Comparison of ENCODE assay signal across 8 cellular contexts in the genomic region with DNA sequence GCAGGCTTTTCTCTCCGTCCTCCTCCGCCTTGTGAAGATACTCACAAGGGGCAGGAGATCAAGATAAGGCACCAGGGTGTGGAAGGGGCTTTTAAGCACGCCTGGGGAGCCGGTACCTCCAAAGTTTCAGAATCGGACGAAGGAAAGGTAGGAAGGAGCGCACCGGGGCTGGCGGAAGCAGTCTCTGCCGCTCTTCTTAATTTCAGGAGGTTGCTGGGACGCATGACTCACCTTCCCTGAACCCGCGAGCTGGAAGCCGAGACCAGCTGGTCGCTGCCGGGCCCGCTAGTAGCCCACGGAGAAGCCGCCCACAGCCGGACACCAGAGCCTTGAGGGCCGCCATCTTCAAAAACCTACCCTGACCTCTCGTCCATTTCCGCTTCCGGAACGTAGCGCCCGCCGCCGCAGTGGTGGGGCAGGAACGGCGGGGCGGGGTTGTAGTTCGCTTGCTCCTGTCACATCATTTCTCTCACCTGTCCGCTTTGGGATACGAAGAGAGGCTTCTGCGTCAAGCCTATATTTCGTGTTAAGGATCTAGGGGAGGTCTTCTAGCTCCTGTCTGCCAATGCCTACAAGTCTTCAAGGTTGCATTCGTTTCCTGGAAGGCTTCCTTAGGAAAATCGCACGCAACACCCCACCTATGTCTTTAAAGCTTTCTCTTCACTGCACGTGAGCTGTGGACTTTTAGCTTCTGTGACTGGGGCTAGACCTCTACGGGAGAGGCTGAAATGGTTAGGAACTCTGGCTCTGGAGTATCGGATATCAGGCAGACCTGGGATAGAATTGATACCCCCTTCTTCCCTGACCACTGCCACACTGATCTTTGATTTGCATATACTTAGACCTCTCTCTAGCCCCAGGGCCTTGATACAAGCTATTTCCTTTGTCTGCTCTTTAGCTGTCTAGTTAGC. TPM values are rescaled to one million over a fixed set of nuclear protein-coding genes. Genes with fewer than 3 reads are reported as not detected.
DNase-seq lines count a peak whose midpoint lies in the region; ATAC-seq and TF ChIP-seq lines count a peak whose summit lies in the region.

A gene (minus strand): TSS at position 355 of the 911 bp plus-strand sequence. CDS start 12 bp downstream, at position 343.

- H3K27ac Mint-ChIP-seq in activated T-cell treated with anti-CD3 and anti-CD28 coated beads, Interleukin-2, amount 50 U/mL, for 24 hours, result peak within 1 kb of the TSS; percentile 95

- peak within 1 kb of the TSS; percentile 92 for H3K9ac ChIP-seq in HUES6 (ENCODE audit: low read length)

- H2AFZ ChIP-seq in PC-9, result peak within 1 kb of the TSS; percentile 87

- H3K27ac ChIP-seq in HUES6 (ENCODE audit: low read depth, low read length) (peak within 1 kb of the TSS; percentile 89), PC-9 (peak within 1 kb of the TSS; percentile 69), muscle layer of duodenum (ENCODE audit: low read length) (peak within 1 kb of the TSS; percentile 89)

- H3K4me1 ChIP-seq in HUES6 (ENCODE audit: control insufficient read depth, insufficient read depth, low read length), result peaks cover 6% of the 10 kb centered on the region
- peaks cover 20% of the 10 kb centered on the region for H3K4me1 ChIP-seq in PC-9 (replicated peaks; ENCODE audit: insufficient read depth)
- H3K4me1 ChIP-seq in muscle layer of duodenum (ENCODE audit: control insufficient read depth in 1 of 2, insufficient read depth in 2 of 2, low read length in 2 of 2), result peaks cover 9 to 22% of the 10 kb centered on the region in 2 donors

- no peaks in the 10 kb centered on the region for H4K20me1 ChIP-seq in PC-9 (ENCODE audit: insufficient read depth)

- no peaks in the 10 kb centered on the region for H3K9me3 ChIP-seq in HUES6 (ENCODE audit: control insufficient read depth, insufficient read depth, low read depth, low read length)
- no peaks in the 10 kb centered on the region for H3K9me3 ChIP-seq in PC-9 (ENCODE audit: insufficient read depth, low read depth)
- H3K9me3 ChIP-seq in muscle layer of duodenum (ENCODE audit: control insufficient read depth in 1 of 2, low read length in 2 of 2), result no peaks in the 10 kb centered on the region

- H3K36me3 ChIP-seq in HUES6 (ENCODE audit: control insufficient read depth, insufficient read depth, low read length), result 0 out of 2 replicates have a peak, but pooled peaks cover 5% of the 10 kb centered on the region
- H3K36me3 ChIP-seq in PC-9 (ENCODE audit: low read depth), result no peaks in the 10 kb centered on the region
- H3K36me3 ChIP-seq in muscle layer of duodenum (ENCODE audit: control insufficient read depth in 1 of 2, insufficient read depth in 2 of 2, low read length in 2 of 2), result no peaks in the 10 kb centered on the region

- peak within 1 kb of the TSS; percentile 98 for H3K4me3 Mint-ChIP-seq in activated T-cell treated with anti-CD3 and anti-CD28 coated beads, Interleukin-2, amount 50 U/mL, for 24 hours

- DNase-seq in DMS 273 (lab: John Stamatoyannopoulos, UW; ENCODE audit: unreplicated experiment) (peak; percentile 85), PC-9 (peak; percentile 83 to 85)
- peak; percentile 87 for DNase-seq in activated T-cell treated with anti-CD3 and anti-CD28 coated beads, Interleukin-2, amount 50 U/mL, for 24 hours
- peak; percentile 55 to 70 for DNase-seq in stimulated activated CD8-positive, alpha-beta memory T cell treated with anti-CD3 and anti-CD28 coated beads, Interleukin-7, amount 100 ng/mL, for 4 hours (ENCODE audit: low read depth in 2 of 2)

- no TSS peak for BruUV-seq in PC-9 (replicated peaks; lab: Mats Ljungman, UMichigan)

- H3K4me1 Mint-ChIP-seq in activated T-cell treated with anti-CD3 and anti-CD28 coated beads, Interleukin-2, amount 50 U/mL, for 24 hours (ENCODE audit: low read depth), result peaks cover 49% of the 10 kb centered on the region

- peak within 1 kb of the TSS; percentile 92 for H3K4me2 ChIP-seq in PC-9

- peaks cover 10% of the 10 kb centered on the region for H3F3A ChIP-seq in PC-9 (ENCODE audit: insufficient read depth, low read depth)

- H3K9me2 ChIP-seq in PC-9 (ENCODE audit: insufficient read depth), result no peaks in the 10 kb centered on the region

- CTCF ChIA-PET in PC-9 (lab: Charles Lee), result interaction anchor here (0.6 to 0.9 kb wide), 2 partner anchors 18 to 413 kb away, joined by 3 read pairs; no protein-coding TSS in a partner anchor

- H3K36me3 Mint-ChIP-seq in activated T-cell treated with anti-CD3 and anti-CD28 coated beads, Interleukin-2, amount 50 U/mL, for 24 hours (ENCODE audit: low read depth), result peaks cover 42% of the 10 kb centered on the region

- peaks cover 53% of the 10 kb centered on the region for H3K79me2 ChIP-seq in PC-9 (ENCODE audit: low read depth)

- no peaks in the 10 kb centered on the region for H3K9me3 Mint-ChIP-seq in activated T-cell treated with anti-CD3 and anti-CD28 coated beads, Interleukin-2, amount 50 U/mL, for 24 hours

- TF ChIP-seq CTCF in PC-9 (conservative IDR thresholded peaks at IDR 0.05), result no peak

- H3K27me3 ChIP-seq in HUES6 (ENCODE audit: control insufficient read depth, insufficient read depth, low read length), result no peaks in the 10 kb centered on the region
- H3K27me3 ChIP-seq in PC-9 (ENCODE audit: insufficient read depth, low read depth), result no peaks in the 10 kb centered on the region
- no peaks in the 10 kb centered on the region for H3K27me3 ChIP-seq in muscle layer of duodenum (ENCODE audit: low read depth, low read length)

- peak within 1 kb of the TSS; percentile 98 for H3K4me3 ChIP-seq in HUES6 (ENCODE audit: low read depth, low read length)
- H3K4me3 ChIP-seq in PC-9, result peak within 1 kb of the TSS; percentile 87
- peak within 1 kb of the TSS; percentile 98 for H3K4me3 ChIP-seq in muscle layer of duodenum (ENCODE audit: low read depth in 1 of 2, low read length in 2 of 2)

- ATAC-seq in GM21423 (IDR thresholded peaks at IDR 0.05; ENCODE audit: unreplicated experiment) (peak; percentile 88), esophagus mucosa (peak; percentile 94)

- no peaks in the 10 kb centered on the region for H3K27me3 Mint-ChIP-seq in activated T-cell treated with anti-CD3 and anti-CD28 coated beads, Interleukin-2, amount 50 U/mL, for 24 hours

- POLR2A ChIA-PET in PC-9 (lab: Charles Lee; ENCODE audit: unreplicated experiment), result interaction anchor here (0.6 to 1.2 kb wide), 4 partner anchors 8 to 83 kb away, joined by 3 to 6 read pairs (median 4); no protein-coding TSS in a partner anchor

- intact Hi-C loops in PC-9 (cut with micrococcal nuclease; ENCODE audit: unreplicated experiment), result loop anchor here (5.0 kb wide), 1 partner anchor 40 kb away; no protein-coding TSS in a partner anchor

RNA-seq across cellular contexts. Expression of the gene that starts here (rescaled TPM):
- total RNA-seq in PC-9 (2021) (49.1 and 54.8 TPM in 2 replicates), esophagus mucosa (44.5 TPM)

Comparison
In these comparisons a context has a peak if more than half of its experiments do, and no peak if none do; other contexts are left out.
1. Peak in every context shown above with its lines: DNase-seq, ATAC-seq, H3K4me3 ChIP-seq and H3K27ac ChIP-seq.